ENCODE assay signal across 13 cellular contexts in genomic region chr4:15144249-15144966, GRCh38.
DNase-seq lines count a peak whose midpoint lies in the region; ATAC-seq lines count a peak whose summit lies in the region.
"Had no signal": no experiment of that assay in that cellular context is flagged by ENCODE, and none has a peak within 500 bp of the region (broad histone marks: within the 10 kb centered on the region; RNA-seq: fewer than 3 reads in every experiment).

No MANE protein-coding gene starts in this region.

- no peaks in the 10 kb centered on the region for H3K27me3 ChIP-seq in naive thymus-derived CD4-positive, alpha-beta T cell (ENCODE audit: control insufficient read depth in 2 of 2, insufficient read depth in 2 of 2, low read length in 2 of 2)

- in situ Hi-C loops in G401 (cut with HindIII; ENCODE audit: low sequenced_read_pairs), result no loop called here

- no peak overlapping the region for H3K4me3 Mint-ChIP-seq in naive thymus-derived CD4-positive, alpha-beta T cell
- H3K4me3 Mint-ChIP-seq: activated CD4-positive, alpha-beta memory T cell treated with anti-CD3 and anti-CD28 coated beads for 36 hours; naive B cell had no signal

- peaks cover 0 to 14% (median 13%) of the 10 kb centered on the region in 5 donors for H3K27me3 Mint-ChIP-seq in naive thymus-derived CD4-positive, alpha-beta T cell

- no peak overlapping the region for H3K4me3 ChIP-seq in naive thymus-derived CD4-positive, alpha-beta T cell (ENCODE audit: low read length)
- H3K4me3 ChIP-seq: thoracic aorta had no signal

- intact Hi-C loops in naive thymus-derived CD4-positive, alpha-beta T cell (cut with micrococcal nuclease), result no loop called here

- no peaks in the 10 kb centered on the region for H3K36me3 Mint-ChIP-seq in naive thymus-derived CD4-positive, alpha-beta T cell
- H3K36me3 Mint-ChIP-seq: activated CD4-positive, alpha-beta memory T cell treated with anti-CD3 and anti-CD28 coated beads for 36 hours; naive B cell had no signal

- ATAC-seq in naive thymus-derived CD4-positive, alpha-beta T cell, result no peak
- ATAC-seq in HG03039 (IDR thresholded peaks at IDR 0.05; ENCODE audit: unreplicated experiment), result no peak

- H3K9me3 ChIP-seq in naive thymus-derived CD4-positive, alpha-beta T cell (ENCODE audit: control insufficient read depth in 2 of 3, low read length in 3 of 3), result no peaks in the 10 kb centered on the region
- H3K9me3 ChIP-seq: thoracic aorta had no signal

- H3K9me3 Mint-ChIP-seq in naive thymus-derived CD4-positive, alpha-beta T cell, result peaks cover 0 to 6% (median 0%) of the 10 kb centered on the region in 11 donors
- H3K9me3 Mint-ChIP-seq: activated CD4-positive, alpha-beta memory T cell treated with anti-CD3 and anti-CD28 coated beads for 36 hours had no signal

- CTCF ChIA-PET in naive thymus-derived CD4-positive, alpha-beta T cell (lab: Charles Lee), result no interaction called here

- POLR2A ChIA-PET in naive thymus-derived CD4-positive, alpha-beta T cell (lab: Charles Lee), result no interaction called here

- H3K4me1 ChIP-seq in naive thymus-derived CD4-positive, alpha-beta T cell (ENCODE audit: control insufficient read depth in 2 of 2, insufficient read depth in 2 of 2, low read length in 2 of 2), result no peaks in the 10 kb centered on the region

- H3K36me3 ChIP-seq in naive thymus-derived CD4-positive, alpha-beta T cell (ENCODE audit: control insufficient read depth in 2 of 3, insufficient read depth in 3 of 3, low read length in 3 of 3), result no peaks in the 10 kb centered on the region
- H3K36me3 ChIP-seq: thoracic aorta had no signal

- no peaks in the 10 kb centered on the region for H3K4me1 Mint-ChIP-seq in naive thymus-derived CD4-positive, alpha-beta T cell
- H3K4me1 Mint-ChIP-seq: naive B cell had no signal

- H3K27ac Mint-ChIP-seq in naive thymus-derived CD4-positive, alpha-beta T cell, result no peak overlapping the region
- H3K27ac Mint-ChIP-seq: activated CD4-positive, alpha-beta memory T cell treated with anti-CD3 and anti-CD28 coated beads for 36 hours; naive B cell had no signal

- peak; percentile 94 for DNase-seq in G401 (ENCODE audit: low spot score)
- DNase-seq in NCI-H2171 (lab: John Stamatoyannopoulos, UW), result peak; percentile 0
- DNase-seq in caudate nucleus (lab: John Stamatoyannopoulos, UW), result peak in 2 of 61 donors; percentile 5 to 86
- DNase-seq in medulla oblongata (ENCODE audit: extremely low spot score), result peak; percentile 65
- DNase-seq in AG20443 (ENCODE audit: low spot score), result no peak
- no peak for DNase-seq in stimulated activated CD4-positive, alpha-beta T cell treated with anti-CD3 and anti-CD28 coated beads, Interleukin-12 subunit alpha, Interleukin-12 subunit beta, amount 100 ng/mL, for 4 hours
- DNase-seq in naive thymus-derived CD4-positive, alpha-beta T cell, result no peak
- DNase-seq: activated CD4-positive, alpha-beta memory T cell treated with anti-CD3 and anti-CD28 coated beads for 36 hours; COR-L47; naive B cell; T-helper 2 cell had no signal

- H3K27ac ChIP-seq in caudate nucleus (ENCODE audit: low read depth, low read length), result peak overlapping the region; percentile 17
- H3K27ac ChIP-seq in naive thymus-derived CD4-positive, alpha-beta T cell (ENCODE audit: low read depth, low read length), result no peak overlapping the region
- H3K27ac ChIP-seq: thoracic aorta had no signal

Comparison
In these comparisons a context has a peak if more than half of its experiments do, and no peak if none do; other contexts are left out.
1. DNase-seq: peak in G401 (single experiment), NCI-H2171 (single experiment) and medulla oblongata (single experiment); none in AG20443 (single experiment), stimulated activated CD4-positive, alpha-beta T cell treated with anti-CD3 and anti-CD28 coated beads, Interleukin-12 subunit alpha, Interleukin-12 subunit beta, amount 100 ng/mL, for 4 hours (single experiment) and naive thymus-derived CD4-positive, alpha-beta T cell (0 of 9).